ENCODE assay signal across 9 cellular contexts in genomic region chr11:127003260-127003981, GRCh38. TPM values are rescaled to one million over a fixed set of nuclear protein-coding genes. Genes with fewer than 3 reads are reported as not detected.
DNase-seq lines count a peak whose midpoint lies in the region; ATAC-seq and TF ChIP-seq lines count a peak whose summit lies in the region.
"Had no signal": no experiment of that assay in that cellular context is flagged by ENCODE, and none has a peak within 500 bp of the region (broad histone marks: within the 10 kb centered on the region; RNA-seq: fewer than 3 reads in every experiment).

No MANE protein-coding gene starts in this region.

- H3K23me2 ChIP-seq in H9 (ENCODE audit: insufficient read length, low read depth, low read length, poor library complexity, severe bottlenecking) = peaks cover 16% of the 10 kb centered on the region

- H3K23ac ChIP-seq in H9 (ENCODE audit: insufficient read length, low read depth, low read length) = no peak overlapping the region

- peaks cover 40% of the 10 kb centered on the region; the same call in 1 of the 2 replicates for H3K27me3 ChIP-seq in H9 (ENCODE audit: insufficient read depth, low read length)
- peaks cover 16 to 80% (median 44%) of the 10 kb centered on the region in 3 donors for H3K27me3 ChIP-seq in sigmoid colon

- H3K4me1 Mint-ChIP-seq in H9 (peaks cover 11 to 18% of the 10 kb centered on the region in 2 experiments), glutamatergic neuron (ENCODE audit: low read depth, unreplicated experiment) (peaks cover 12% of the 10 kb centered on the region)

- H3K4me1 ChIP-seq in H9 (ENCODE audit: insufficient read depth, low read length) = peaks cover 7% of the 10 kb centered on the region
- H3K4me1 ChIP-seq in sigmoid colon = peaks cover 0 to 22% (median 10%) of the 10 kb centered on the region in 4 donors
- H3K4me1 ChIP-seq: adrenal gland had no signal

- peak overlapping the region; percentile 46 for H3K4me3 ChIP-seq in AG09309 (ENCODE audit: control insufficient read depth, low read depth, low read length)
- H3K4me3 ChIP-seq in sigmoid colon = peak overlapping the region in 3 of 4 donors; percentile 24 to 27 (median 26)
- H3K4me3 ChIP-seq: adrenal gland had no signal

- ATAC-seq in HG02852 (IDR thresholded peaks at IDR 0.05; ENCODE audit: unreplicated experiment) = no peak

- H3K36me3 ChIP-seq in sigmoid colon = no peaks in the 10 kb centered on the region
- H3K36me3 ChIP-seq: adrenal gland had no signal

- H4K91ac ChIP-seq in H9 (ENCODE audit: insufficient read length, low read depth, low read length) = no peak overlapping the region

- no peaks in the 10 kb centered on the region for H3K9me3 Mint-ChIP-seq in H9
- peaks cover 1% of the 10 kb centered on the region for H3K9me3 Mint-ChIP-seq in glutamatergic neuron (ENCODE audit: unreplicated experiment)

- peak overlapping the region; percentile 68 to 81 for H3K4me3 Mint-ChIP-seq in H9
- H3K4me3 Mint-ChIP-seq in glutamatergic neuron (ENCODE audit: unreplicated experiment) = peak overlapping the region; percentile 69

- H2AFZ ChIP-seq in H9 (ENCODE audit: low read length) = no peak overlapping the region

- H3K4ac ChIP-seq in H9 (ENCODE audit: low read depth, low read length) = no peak overlapping the region

- no peaks in the 10 kb centered on the region for H4K20me1 ChIP-seq in H9 (ENCODE audit: control insufficient read depth, insufficient read depth, insufficient read length)

- no peak for TF ChIP-seq EP300 in sigmoid colon (IDR thresholded peaks at IDR 0.05)

- no peaks in the 10 kb centered on the region for H3K79me2 ChIP-seq in H9 (ENCODE audit: insufficient read depth, low read length)

- H2BK20ac ChIP-seq in H9 (ENCODE audit: low read depth, low read length, poor library complexity, severe bottlenecking) = no peak overlapping the region

- H3K4me2 ChIP-seq in H9 (ENCODE audit: insufficient read depth, insufficient read length, low read length) = peak overlapping the region; percentile 37

- no peak overlapping the region for H3K27ac Mint-ChIP-seq in H9
- H3K27ac Mint-ChIP-seq in glutamatergic neuron (ENCODE audit: unreplicated experiment) = peak overlapping the region; percentile 14

- H3K14ac ChIP-seq in H9 (ENCODE audit: insufficient read depth, low read length) = no peak overlapping the region; the same call in 1 of the 2 replicates

- H2BK120ac ChIP-seq in H9 (ENCODE audit: low read depth, low read length, poor library complexity, severe bottlenecking) = no peak overlapping the region

- TF ChIP-seq POLR2A in sigmoid colon (IDR thresholded peaks at IDR 0.05) = no peak

- no CpG with 5 or more reads among the region's 62 CpGs for WGBS in H9 (ENCODE audit: extremely low coverage, insufficient read length, low lambda C conversion rate)
- 3 to 5% methylated on average over 62 of the region's 62 CpGs for WGBS in sigmoid colon, 2 donors

- no peak overlapping the region for H4K8ac ChIP-seq in H9 (replicated peaks; ENCODE audit: insufficient read length, low read depth, low read length)

- no peak overlapping the region for H2BK12ac ChIP-seq in H9 (ENCODE audit: insufficient read length, low read depth, low read length)

- H3K27ac ChIP-seq in H9 (ENCODE audit: insufficient read length, low read depth, low read length) (no peak overlapping the region), sigmoid colon (no peak overlapping the region)
- H3K27ac ChIP-seq: adrenal gland had no signal

- H4K5ac ChIP-seq in H9 (ENCODE audit: insufficient read length, low read depth, low read length) = no peak overlapping the region

- intact Hi-C loops in sigmoid colon (cut with DNase I) = no loop called here

- DNase-seq in AG09309 (ENCODE audit: low read depth) (no peak), H9 (peak; percentile 86), RPMI7951 (ENCODE audit: low read depth) (peak; percentile 40), glutamatergic neuron (peak; percentile 87), sigmoid colon (no peak), HCEC 1CT (no peak)
- no peak for DNase-seq in activated effector memory CD4-positive, alpha-beta T cell treated with anti-CD3 and anti-CD28 coated beads, Interleukin-2, amount 50 U/mL, for 16 hours

- H3K56ac ChIP-seq in H9 (ENCODE audit: insufficient read length, low read depth, low read length) = no peak overlapping the region

- no peak overlapping the region for H2BK15ac ChIP-seq in H9 (ENCODE audit: low read depth, low read length)

- H2AK5ac ChIP-seq in H9 (ENCODE audit: insufficient read length, low read length) = no peak overlapping the region

- no peaks in the 10 kb centered on the region for H3K79me1 ChIP-seq in H9 (ENCODE audit: insufficient read depth, low read depth, low read length, poor library complexity, severe bottlenecking)

- peaks cover 24% of the 10 kb centered on the region for H3K27me3 Mint-ChIP-seq in H9 (ENCODE audit: low read depth)
- peaks cover 3% of the 10 kb centered on the region for H3K27me3 Mint-ChIP-seq in glutamatergic neuron (ENCODE audit: unreplicated experiment)

- no peak overlapping the region for H2BK5ac ChIP-seq in H9 (ENCODE audit: insufficient read length, low read length)

- no peak overlapping the region for H3T11ph ChIP-seq in H9 (ENCODE audit: low read length)

- H3K9me3 ChIP-seq in H9 (ENCODE audit: control insufficient read depth, low read depth, low read length) (no peaks in the 10 kb centered on the region), sigmoid colon (no peaks in the 10 kb centered on the region)
- H3K9me3 ChIP-seq: adrenal gland had no signal

- H3K36me3 Mint-ChIP-seq in H9 (ENCODE audit: insufficient read depth in 1 of 3, low read depth in 3 of 3) (no peaks in the 10 kb centered on the region), glutamatergic neuron (ENCODE audit: unreplicated experiment) (no peaks in the 10 kb centered on the region)

- no peak overlapping the region for H3K9ac ChIP-seq in H9 (ENCODE audit: extremely low read depth, insufficient read length, low read length)

- H3K18ac ChIP-seq in H9 (ENCODE audit: insufficient read length, low read depth, low read length) = no peak overlapping the region

- peak; percentile 34 for TF ChIP-seq CTCF in AG09309 (IDR thresholded peaks at IDR 0.05; ENCODE audit: control insufficient read depth, insufficient read depth, low read depth, low read length, missing control alignments)
- TF ChIP-seq CTCF in H9 (conservative IDR thresholded peaks at IDR 0.05) = peak; percentile 69
- peak; percentile 57 for TF ChIP-seq CTCF in glutamatergic neuron (IDR thresholded peaks at IDR 0.05; ENCODE audit: partially characterized antibody, unreplicated experiment)
- no peak for TF ChIP-seq CTCF in sigmoid colon (IDR thresholded peaks at IDR 0.05)

RNA-seq across cellular contexts. Expression of gene KIRREL3, which starts 2.9 kb away (rescaled TPM):
- 0.09 and 0.17 TPM in 2 replicates for total RNA-seq in H9 (2021)
- total RNA-seq in RPMI7951 (2014; rRNA removed; shearing (Covaris generic)) = 0.24 and 1.2 TPM in 2 replicates
- 25.3 TPM for total RNA-seq in glutamatergic neuron (ENCODE audit: unreplicated experiment)
- 1 to 10 TPM in 2 of 4 donors, under 1 TPM in 2; 0.66 to 3.3 (median 1.3) TPM for total RNA-seq in sigmoid colon
- polyA plus RNA-seq in sigmoid colon = 1 to 10 TPM in 2 of 3 donors, under 1 TPM in 1; under 0.01 to 1.8 (median 1.0) TPM

Comparison
In these comparisons a context has a peak if more than half of its experiments do, and no peak if none do; other contexts are left out.
1. DNase-seq: peak in H9 (single experiment), RPMI7951 (single experiment) and glutamatergic neuron (single experiment); none in AG09309 (single experiment), sigmoid colon (single experiment), activated effector memory CD4-positive, alpha-beta T cell treated with anti-CD3 and anti-CD28 coated beads, Interleukin-2, amount 50 U/mL, for 16 hours (single experiment) and HCEC 1CT (single experiment).
2. CTCF ChIP-seq: peak in AG09309 (single experiment), H9 (single experiment) and glutamatergic neuron (single experiment); none in sigmoid colon (0 of 4).